ENCODE assay signal across 8 cellular contexts in genomic region chr9:78035369-78035993, GRCh38. TPM values are rescaled to one million over a fixed set of nuclear protein-coding genes. Genes with fewer than 3 reads are reported as not detected.
A peak's percentile ranks its signal among the peaks of the same experiment; 100 is the strongest.
DNase-seq lines count a peak whose midpoint lies in the region; ATAC-seq and TF ChIP-seq lines count a peak whose summit lies in the region.

No MANE protein-coding gene starts in this region.

- no peak for ATAC-seq in activated naive CD8-positive, alpha-beta T cell treated with anti-CD3 and anti-CD28 coated beads, Interleukin-2, amount 10 ng/mL, durations not matched to agents 7 days and 5 days (ENCODE audit: low read depth)
- ATAC-seq in HG02610 (IDR thresholded peaks at IDR 0.05; ENCODE audit: unreplicated experiment): no peak

- no peaks in the 10 kb centered on the region for H3K27me3 ChIP-seq in Loucy (ENCODE audit: insufficient read depth, low read length, poor library complexity, severe bottlenecking)
- no peaks in the 10 kb centered on the region for H3K27me3 ChIP-seq in parathyroid adenoma (ENCODE audit: control insufficient read depth, insufficient read depth, low read length)

- H3K9ac ChIP-seq in Loucy (ENCODE audit: low read depth, low read length, poor library complexity, severe bottlenecking) (peak overlapping the region; percentile 13), parathyroid adenoma (no peak overlapping the region)

- H3K4me1 ChIP-seq in Loucy (ENCODE audit: insufficient read depth, low read length, poor library complexity, severe bottlenecking) (peaks cover 30% of the 10 kb centered on the region), parathyroid adenoma (no peaks in the 10 kb centered on the region)

- H3K9me3 Mint-ChIP-seq in activated naive CD8-positive, alpha-beta T cell treated with anti-CD3 and anti-CD28 coated beads, Interleukin-2, amount 10 ng/mL, durations not matched to agents 7 days and 5 days: no peaks in the 10 kb centered on the region
- H3K9me3 Mint-ChIP-seq in glutamatergic neuron (ENCODE audit: unreplicated experiment): peaks cover 9% of the 10 kb centered on the region

- no peaks in the 10 kb centered on the region for H3K9me2 ChIP-seq in Loucy (replicated peaks; ENCODE audit: low read depth, low read length)

- no peak overlapping the region for H3K4me3 Mint-ChIP-seq in activated naive CD8-positive, alpha-beta T cell treated with anti-CD3 and anti-CD28 coated beads, Interleukin-2, amount 10 ng/mL, durations not matched to agents 7 days and 5 days
- no peak overlapping the region for H3K4me3 Mint-ChIP-seq in glutamatergic neuron (ENCODE audit: unreplicated experiment)

- H3K36me3 Mint-ChIP-seq in activated naive CD8-positive, alpha-beta T cell treated with anti-CD3 and anti-CD28 coated beads, Interleukin-2, amount 10 ng/mL, durations not matched to agents 7 days and 5 days: no peaks in the 10 kb centered on the region
- H3K36me3 Mint-ChIP-seq in glutamatergic neuron (ENCODE audit: unreplicated experiment): no peaks in the 10 kb centered on the region

- H3K27ac Mint-ChIP-seq in activated naive CD8-positive, alpha-beta T cell treated with anti-CD3 and anti-CD28 coated beads, Interleukin-2, amount 10 ng/mL, durations not matched to agents 7 days and 5 days: peak overlapping the region; percentile 23
- H3K27ac Mint-ChIP-seq in glutamatergic neuron (ENCODE audit: unreplicated experiment): no peak overlapping the region

- TF ChIP-seq CTCF in Loucy (conservative IDR thresholded peaks at IDR 0.05; ENCODE audit: low read length) (peak; percentile 88), glutamatergic neuron (IDR thresholded peaks at IDR 0.05; ENCODE audit: partially characterized antibody, unreplicated experiment) (peak; percentile 83), parathyroid adenoma (IDR thresholded peaks at IDR 0.05) (peak; percentile 68)

- peaks cover 30% of the 10 kb centered on the region for H3K4me1 Mint-ChIP-seq in activated naive CD8-positive, alpha-beta T cell treated with anti-CD3 and anti-CD28 coated beads, Interleukin-2, amount 10 ng/mL, durations not matched to agents 7 days and 5 days
- H3K4me1 Mint-ChIP-seq in glutamatergic neuron (ENCODE audit: low read depth, unreplicated experiment): peaks cover 7% of the 10 kb centered on the region

- DNase-seq in SIG-M5 treated with dmso at 0.1 percent for 504 hours (lab: John Stamatoyannopoulos, UW; ENCODE audit: unreplicated experiment) (peak; percentile 88), SIG-M5 (lab: John Stamatoyannopoulos, UW) (no peak), RKO (ENCODE audit: low spot score) (peak; percentile 87), glutamatergic neuron (peak; percentile 30)
- peak; percentile 39 for DNase-seq in activated naive CD8-positive, alpha-beta T cell treated with anti-CD3 and anti-CD28 coated beads, Interleukin-2, amount 10 ng/mL, durations not matched to agents 7 days and 5 days

- H3K4me2 ChIP-seq in Loucy (ENCODE audit: low read depth, low read length, poor library complexity, severe bottlenecking): peak overlapping the region; percentile 49
- H3K4me2 ChIP-seq in parathyroid adenoma (ENCODE audit: low read length): no peak overlapping the region

- H3F3A ChIP-seq in Loucy (ENCODE audit: low read depth): no peaks in the 10 kb centered on the region

- no peaks in the 10 kb centered on the region for H3K9me3 ChIP-seq in Loucy (ENCODE audit: insufficient read depth, low read depth, low read length)
- H3K9me3 ChIP-seq in parathyroid adenoma (ENCODE audit: control insufficient read depth, low read length): no peaks in the 10 kb centered on the region

- H4K20me1 ChIP-seq in Loucy (ENCODE audit: insufficient read depth, low read length, poor library complexity, severe bottlenecking): no peaks in the 10 kb centered on the region

- H3K27ac ChIP-seq in parathyroid adenoma: no peak overlapping the region

- peak overlapping the region; percentile 54; the same call in 1 of the 2 replicates for H2AFZ ChIP-seq in Loucy (ENCODE audit: low read length)
- peak overlapping the region; percentile 21 for H2AFZ ChIP-seq in parathyroid adenoma

- peaks cover 5% of the 10 kb centered on the region for H3K27me3 Mint-ChIP-seq in activated naive CD8-positive, alpha-beta T cell treated with anti-CD3 and anti-CD28 coated beads, Interleukin-2, amount 10 ng/mL, durations not matched to agents 7 days and 5 days
- H3K27me3 Mint-ChIP-seq in glutamatergic neuron (ENCODE audit: unreplicated experiment): peaks cover 8% of the 10 kb centered on the region

- H3K79me2 ChIP-seq in Loucy (ENCODE audit: insufficient read depth, low read length) (peaks cover 34% of the 10 kb centered on the region), parathyroid adenoma (no peaks in the 10 kb centered on the region)

- H3K36me3 ChIP-seq in Loucy (ENCODE audit: insufficient read depth, low read length) (no peaks in the 10 kb centered on the region), parathyroid adenoma (ENCODE audit: control insufficient read depth, insufficient read depth, low read length) (no peaks in the 10 kb centered on the region)

- POLR2A ChIA-PET in activated naive CD8-positive, alpha-beta T cell treated with anti-CD3 and anti-CD28 coated beads, Interleukin-2, amount 10 ng/mL, durations not matched to agents 7 days and 5 days (lab: Charles Lee): no interaction called here

- H3K4me3 ChIP-seq in Loucy (ENCODE audit: low read length, poor library complexity, severe bottlenecking) (peak overlapping the region; percentile 13), parathyroid adenoma (ENCODE audit: low read depth, low read length) (no peak overlapping the region)

RNA-seq across cellular contexts. Expression of gene GNAQ, which starts 3.9 kb away (rescaled TPM):
- total RNA-seq in activated naive CD8-positive, alpha-beta T cell treated with anti-CD3 and anti-CD28 coated beads, Interleukin-2, amount 10 ng/mL, durations not matched to agents 7 days and 5 days: 10 to 100 TPM; 25.5 to 30.4 TPM
- total RNA-seq in glutamatergic neuron (ENCODE audit: unreplicated experiment): 72.8 TPM
